ENCODE assay signal across 8 cellular contexts in the genomic region with DNA sequence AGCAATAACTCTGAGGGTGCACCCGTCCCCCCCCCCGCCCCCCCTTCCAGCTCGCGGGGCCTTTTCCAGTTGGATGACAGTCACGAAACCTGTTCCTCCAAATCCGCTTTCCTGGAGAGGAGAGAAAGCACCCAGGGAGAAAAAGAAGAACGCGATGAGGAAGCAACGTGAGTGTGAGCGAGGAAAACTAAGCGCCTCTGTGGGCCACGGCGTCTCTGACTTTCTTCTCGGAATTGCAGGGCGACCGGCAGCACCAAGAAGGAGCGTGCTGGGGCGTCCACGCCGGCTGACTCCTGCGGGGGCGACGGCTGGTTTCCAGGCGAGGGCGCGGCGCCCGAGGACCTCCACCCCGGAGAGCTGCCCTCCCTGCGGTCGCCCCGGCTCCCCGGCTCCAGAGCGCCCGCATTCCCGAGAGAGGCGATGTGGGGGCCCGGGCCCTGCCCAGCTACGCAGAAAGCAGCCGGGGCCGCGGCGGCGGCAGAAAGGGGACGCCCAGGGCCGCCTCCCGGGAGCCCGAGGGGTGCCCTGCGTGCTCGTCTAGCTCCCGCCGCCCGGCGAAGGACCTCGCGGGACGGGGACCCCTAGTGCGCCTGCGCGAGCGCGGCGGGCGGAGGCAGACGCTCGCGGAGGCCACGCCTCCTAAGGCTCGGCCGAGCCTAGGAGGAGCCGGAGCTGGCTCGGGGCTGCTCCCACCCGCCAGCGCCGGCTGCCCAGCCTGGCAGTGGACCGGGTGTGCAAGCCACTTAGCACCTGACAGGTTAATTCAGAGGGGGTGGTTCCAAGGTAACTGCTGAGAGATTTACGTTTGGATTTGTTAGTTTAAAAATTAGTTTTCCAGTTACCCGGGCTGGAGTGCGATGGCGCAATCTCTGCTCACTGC. TPM values are rescaled to one million over a fixed set of nuclear protein-coding genes. Genes with fewer than 3 reads are reported as not detected.
A peak's percentile ranks its signal among the peaks of the same experiment; 100 is the strongest.
DNase-seq lines count a peak whose midpoint lies in the region; ATAC-seq and TF ChIP-seq lines count a peak whose summit lies in the region.

No MANE protein-coding gene starts in this region.

- in situ Hi-C loops in T47D (cut with HindIII; ENCODE audit: low pct_unique_long_range_greater_than_20kb, low sequenced_read_pairs): no loop called here

- ATAC-seq in GM18861 (IDR thresholded peaks at IDR 0.05; ENCODE audit: unreplicated experiment) (peak; percentile 88), HG03103 (IDR thresholded peaks at IDR 0.05; ENCODE audit: low read depth, unreplicated experiment) (peak; percentile 89)

- H3K27ac ChIP-seq in VCaP (peak overlapping the region; percentile 57; the same call in 1 of the 2 replicates), skin epidermis (peak overlapping the region in 16 of 21 experiments; percentile 9 to 82 (median 66))

- H3K4me3 ChIP-seq in skin epidermis: peak overlapping the region; percentile 52 to 79 (median 59)

- DNase-seq in A172 (ENCODE audit: low spot score): peak; percentile 63
- DNase-seq in NCI-H2171 treated with DMSO at 0.1 percent for 48 hours (lab: John Stamatoyannopoulos, UW): peak; percentile 84
- peak; percentile 94 to 100 for DNase-seq in T47D (ENCODE audit: low read depth in 1 of 2, low spot score in 1 of 2)
- peak; percentile 100 for DNase-seq in iPS-NIHi11 (ENCODE audit: low spot score)

- TF ChIP-seq CTCF in VCaP (conservative IDR thresholded peaks at IDR 0.05): no peak

RNA-seq across cellular contexts. Expression of a gene that starts 15.3 kb away (rescaled TPM):
- total RNA-seq in A172 (2014; rRNA removed; shearing (Covaris generic)): not detected in 2 replicates

RNA-seq across cellular contexts. Expression of a gene that starts 20.9 kb away (rescaled TPM):
- total RNA-seq in A172 (2014; rRNA removed; shearing (Covaris generic)): 141 and 172 TPM in 2 replicates

RNA-seq across cellular contexts. Expression of a gene that starts 43.8 kb away (rescaled TPM):
- total RNA-seq in A172 (2014; rRNA removed; shearing (Covaris generic)): 384 and 473 TPM in 2 replicates

Comparison
In these comparisons a context has a peak if more than half of its experiments do, and no peak if none do; other contexts are left out.
1. Peak in every context shown above with its lines: DNase-seq, ATAC-seq, H3K4me3 ChIP-seq and H3K27ac ChIP-seq.